ENCODE assay signal across 8 cellular contexts in genomic region chr12:45725631-45726593, GRCh38. TPM values are rescaled to one million over a fixed set of nuclear protein-coding genes. Genes with fewer than 3 reads are reported as not detected.
DNase-seq lines count a peak whose midpoint lies in the region; ATAC-seq and TF ChIP-seq lines count a peak whose summit lies in the region.

No MANE protein-coding gene starts in this region.

- H3K9me3 ChIP-seq in right lobe of liver, result no peaks in the 10 kb centered on the region

- TF ChIP-seq POLR2A in right lobe of liver (IDR thresholded peaks at IDR 0.05), result no peak

- H3K4me1 ChIP-seq in right lobe of liver, result peaks cover 0 to 18% (median 8%) of the 10 kb centered on the region in 4 donors

- peak overlapping the region; percentile 80 to 82 (median 81) for H3K4me3 ChIP-seq in right lobe of liver

- intact Hi-C loops in right lobe of liver (cut with DNase I), result loop anchor here in 1 of 2 donors (10.0 kb wide), 1 partner anchor 181 kb away; no protein-coding TSS in a partner anchor

- peak overlapping the region; percentile 92 for H3K4me3 Mint-ChIP-seq in activated T-cell treated with anti-CD3 and anti-CD28 coated beads, Interleukin-2, amount 50 U/mL, for 4 hours

- no peaks in the 10 kb centered on the region for H3K9me3 Mint-ChIP-seq in activated T-cell treated with anti-CD3 and anti-CD28 coated beads, Interleukin-2, amount 50 U/mL, for 4 hours

- no peaks in the 10 kb centered on the region for H3K27me3 Mint-ChIP-seq in activated T-cell treated with anti-CD3 and anti-CD28 coated beads, Interleukin-2, amount 50 U/mL, for 4 hours (ENCODE audit: low read depth)

- no peaks in the 10 kb centered on the region for H3K27me3 ChIP-seq in right lobe of liver

- peak; percentile 52 to 75 (median 66) for TF ChIP-seq CTCF in right lobe of liver (IDR thresholded peaks at IDR 0.05)

- no peak for ATAC-seq in activated T-cell treated with anti-CD3 and anti-CD28 coated beads, Interleukin-2, amount 50 U/mL, for 4 hours
- ATAC-seq in right lobe of liver, result no peak
- ATAC-seq in HG03108 (IDR thresholded peaks at IDR 0.05; ENCODE audit: unreplicated experiment), result no peak

- 7% methylated on average over 12 of the region's 12 CpGs for WGBS in right lobe of liver (ENCODE audit: insufficient coverage, low coverage, low lambda C conversion rate, missing lambda C conversion rate)

- no peaks in the 10 kb centered on the region for H3K36me3 ChIP-seq in right lobe of liver

- DNase-seq in activated T-cell treated with anti-CD3 and anti-CD28 coated beads, Interleukin-2, amount 50 U/mL, for 4 hours, result no peak
- no peak for DNase-seq in activated T-cell treated with anti-CD3 and anti-CD28 coated beads for 4 hours
- DNase-seq in KG1 (lab: John Stamatoyannopoulos, UW), result peak; percentile 54
- peak; percentile 80 for DNase-seq in RKO (ENCODE audit: low spot score)
- DNase-seq in cerebellar cortex (ENCODE audit: low spot score), result peak; percentile 84
- peak in 1 of 3 donors; percentile 26 for DNase-seq in right lobe of liver
- peak in 27 of 49 donors; percentile 0 to 36 (median 11) for DNase-seq in substantia nigra (lab: John Stamatoyannopoulos, UW)

- peaks cover 8% of the 10 kb centered on the region for H3K36me3 Mint-ChIP-seq in activated T-cell treated with anti-CD3 and anti-CD28 coated beads, Interleukin-2, amount 50 U/mL, for 4 hours (ENCODE audit: insufficient read depth)

- H3K27ac ChIP-seq in right lobe of liver (peak overlapping the region; percentile 95 to 96 (median 95)), substantia nigra (ENCODE audit: low read depth, low read length, poor library complexity, severe bottlenecking) (peak overlapping the region; percentile 97)

- peaks cover 35% of the 10 kb centered on the region for H3K4me1 Mint-ChIP-seq in activated T-cell treated with anti-CD3 and anti-CD28 coated beads, Interleukin-2, amount 50 U/mL, for 4 hours (ENCODE audit: low read depth)

RNA-seq across cellular contexts. Expression of gene ARID2, which starts 3.6 kb away (rescaled TPM):
- total RNA-seq in activated T-cell treated with anti-CD3 and anti-CD28 coated beads, Interleukin-2, amount 50 U/mL, for 4 hours, result 10 to 100 TPM; 19.6 to 21.2 (median 20.0) TPM
- 10 to 100 TPM in 2 of 6 experiments, 1 to 10 TPM in 4; 6.2 to 11.8 (median 9.1) TPM for total RNA-seq in right lobe of liver

Comparison
In these comparisons a context has a peak if more than half of its experiments do, and no peak if none do; other contexts are left out.
1. DNase-seq: peak in KG1 (single experiment), RKO (single experiment), cerebellar cortex (single experiment) and substantia nigra (27 of 49); none in activated T-cell treated with anti-CD3 and anti-CD28 coated beads, Interleukin-2, amount 50 U/mL, for 4 hours (single experiment) and activated T-cell treated with anti-CD3 and anti-CD28 coated beads for 4 hours (single experiment).